In the genomic region with DNA sequence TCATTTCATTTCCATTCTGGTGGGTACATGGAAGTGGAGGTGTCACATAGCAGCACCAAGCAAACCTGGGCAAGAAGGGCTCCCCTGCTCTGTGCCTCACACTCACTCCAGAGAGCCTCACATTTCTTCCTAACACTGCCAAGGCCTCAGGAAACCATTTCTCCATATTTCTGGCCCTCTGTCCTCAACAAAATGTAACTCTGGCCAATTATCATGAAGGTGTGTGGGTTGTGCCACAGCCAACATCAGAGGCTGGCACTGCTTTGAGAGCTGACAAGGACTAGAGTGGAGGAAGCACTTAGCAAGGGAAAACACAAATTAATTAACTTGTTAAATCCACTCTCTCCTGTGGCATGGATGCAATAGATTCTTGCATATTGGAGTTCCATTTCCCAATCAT, we compare ENCODE assay signal across 22 cellular contexts.
"Had no signal": no experiment of that assay in that cellular context is flagged by ENCODE, and none has a peak within 500 bp of the region (broad histone marks: within the 10 kb centered on the region; RNA-seq: fewer than 3 reads in every experiment).

No MANE protein-coding gene starts in this region.

- H3K4me3 ChIP-seq: dorsolateral prefrontal cortex, hepatocyte, left ventricle myocardium inferior, lower lobe of right lung, psoas muscle, right lobe of liver, suprapubic skin, thyroid gland had no signal

- ATAC-seq: left cardiac atrium; lower lobe of right lung; natural killer cell treated with Interleukin-12 subunit alpha and Interleukin-12 subunit beta and Interleukin-15 and Interleukin-18, amount 100 ng/mL, for 72 hours; psoas muscle; right lobe of liver; stimulated activated effector memory CD8-positive, alpha-beta T cell treated with anti-CD3 and anti-CD28 coated beads, Interleukin-12 subunit alpha, Interleukin-12 subunit beta, amount 100 ng/mL, for 72 hours; stimulated activated naive CD8-positive, alpha-beta T cell treated with anti-CD3 and anti-CD28 coated beads, Interleukin-15, Interleukin-2, amounts not matched to agents 100 U/mL and 50 U/mL, for 24 hours had no signal

- H3K27ac ChIP-seq: dorsolateral prefrontal cortex, hepatocyte, left ventricle myocardium inferior, lower lobe of right lung, psoas muscle, right lobe of liver, suprapubic skin, thyroid gland had no signal

- FAIRE-seq: urothelium cell line had no signal

- H3K36me3 ChIP-seq: left ventricle myocardium inferior, lower lobe of right lung, right lobe of liver, suprapubic skin, thyroid gland had no signal

- DNase-seq: dorsolateral prefrontal cortex; effector CD8-positive, alpha-beta T cell; foreskin melanocyte; kidney; left cardiac atrium; left ventricle myocardium inferior; lower lobe of right lung; mesenchymal stem cell; midbrain; occipital lobe; psoas muscle; retina; right lobe of liver; stimulated activated CD4-positive, alpha-beta T cell treated with anti-CD3 and anti-CD28 coated beads, Interleukin-4, amount 100 ng/mL, for 1 hour; stimulated activated CD8-positive, alpha-beta memory T cell treated with anti-CD3 and anti-CD28 coated beads, Interleukin-4, amount 100 ng/mL, for 48 hours; stimulated activated naive CD8-positive, alpha-beta T cell treated with anti-CD3 and anti-CD28 coated beads, Interleukin-15, Interleukin-2, amounts not matched to agents 100 U/mL and 50 U/mL, for 24 hours; thyroid gland had no signal

- H3K9me3 ChIP-seq: lower lobe of right lung, right lobe of liver, thyroid gland had no signal

- H3K4me1 ChIP-seq: left ventricle myocardium inferior, lower lobe of right lung, psoas muscle, right lobe of liver, suprapubic skin, thyroid gland had no signal

- H3K27me3 ChIP-seq: dorsolateral prefrontal cortex, hepatocyte, right lobe of liver, suprapubic skin, thyroid gland had no signal
